In the genomic region with DNA sequence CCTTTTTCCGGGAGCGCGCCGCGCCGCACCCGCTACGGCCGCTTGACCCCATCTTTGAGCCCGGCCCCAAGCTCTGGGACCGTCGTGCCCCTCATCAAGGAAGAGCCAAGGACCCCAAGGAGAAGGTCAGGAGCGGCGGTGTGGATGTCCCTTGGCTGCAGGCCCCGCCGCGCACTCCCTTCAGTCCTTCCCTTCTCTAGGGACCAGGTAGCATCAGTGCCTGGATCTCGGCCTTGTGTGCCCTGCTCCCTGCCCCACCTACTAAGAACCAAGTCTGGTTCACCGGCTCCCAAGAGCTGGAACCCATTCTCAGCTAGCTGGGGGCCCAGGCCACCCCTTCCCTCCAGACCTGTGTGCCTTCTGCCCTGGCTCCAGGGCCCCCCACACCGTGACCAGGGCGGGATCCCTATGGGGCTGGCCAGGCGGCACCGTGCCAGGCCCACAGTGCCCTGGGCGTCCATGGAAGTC, we compare ENCODE assay signal across 8 cellular contexts.
DNase-seq lines count a peak whose midpoint lies in the region; ATAC-seq and TF ChIP-seq lines count a peak whose summit lies in the region.

No MANE protein-coding gene starts in this region.

- peaks cover 9% of the 10 kb centered on the region for H3K27me3 Mint-ChIP-seq in CD8-positive, alpha-beta T cell (ENCODE audit: low read depth)
- H3K27me3 Mint-ChIP-seq in endothelial cell (ENCODE audit: unreplicated experiment): peaks cover 2% of the 10 kb centered on the region
- peaks cover 5% of the 10 kb centered on the region for H3K27me3 Mint-ChIP-seq in nephron (ENCODE audit: low read depth)

- peaks cover 4% of the 10 kb centered on the region for H3K4me1 Mint-ChIP-seq in CD8-positive, alpha-beta T cell (ENCODE audit: low read depth)
- H3K4me1 Mint-ChIP-seq in endothelial cell (ENCODE audit: unreplicated experiment) (peaks cover 22% of the 10 kb centered on the region), nephron (peaks cover 49% of the 10 kb centered on the region)

- no peaks in the 10 kb centered on the region for H4K20me1 ChIP-seq in Karpas-422 (ENCODE audit: insufficient read depth, low read depth, low read length)

- H3K79me2 ChIP-seq in Karpas-422 (ENCODE audit: low read length): no peaks in the 10 kb centered on the region

- peak overlapping the region; percentile 67 for H3K4me3 Mint-ChIP-seq in CD8-positive, alpha-beta T cell
- H3K4me3 Mint-ChIP-seq in endothelial cell (ENCODE audit: unreplicated experiment) (peak overlapping the region; percentile 37), nephron (peak overlapping the region; percentile 66 to 76 (median 70))

- 0 out of 2 replicates have a peak overlapping the region, but pooled peaks have one; percentile 23 for H2AFZ ChIP-seq in Karpas-422 (ENCODE audit: low read length)

- H3K27me3 ChIP-seq in CD8-positive, alpha-beta T cell (ENCODE audit: insufficient read depth, low read length): no peaks in the 10 kb centered on the region
- H3K27me3 ChIP-seq in Karpas-422 (ENCODE audit: low read length): no peaks in the 10 kb centered on the region

- peak overlapping the region; percentile 63 for H3K9ac ChIP-seq in Karpas-422 (ENCODE audit: low read length)

- peak overlapping the region; percentile 74 for H3K4me2 ChIP-seq in Karpas-422 (ENCODE audit: low read depth, low read length, poor library complexity, severe bottlenecking)

- no peak overlapping the region for H3K27ac Mint-ChIP-seq in CD8-positive, alpha-beta T cell
- no peak overlapping the region for H3K27ac Mint-ChIP-seq in endothelial cell (ENCODE audit: unreplicated experiment)
- H3K27ac Mint-ChIP-seq in nephron: peak overlapping the region in 1 of 3 experiments; percentile 74

- intact Hi-C loops in CD8-positive, alpha-beta T cell (cut with DNase I, micrococcal nuclease): loop anchor here (1.0 to 10.0 kb wide), 7 partner anchors 161 to 816 kb away; partner anchors contain the start of gene TCF12 (in 2 of the 2)

- DNase-seq in CD8-positive, alpha-beta T cell: no peak
- DNase-seq in Karpas-422 (no peak), endothelial cell (ENCODE audit: low spot score) (no peak), SHP77 treated with DMSO at 0.1 percent for 48 hours (lab: John Stamatoyannopoulos, UW) (no peak), NOMO-1 treated with dmso at 0.1 percent for 144 hours (lab: John Stamatoyannopoulos, UW; ENCODE audit: unreplicated experiment) (no peak), NCI-H2171 (lab: John Stamatoyannopoulos, UW) (no peak)

- POLR2A ChIA-PET in CD8-positive, alpha-beta T cell (lab: Charles Lee): interaction anchor here (0.9 kb wide), 1 partner anchor 810 kb away, joined by 3 read pairs; no protein-coding TSS in a partner anchor

- ATAC-seq in CD8-positive, alpha-beta T cell: no peak
- no peak for ATAC-seq in HG02678 (IDR thresholded peaks at IDR 0.05; ENCODE audit: unreplicated experiment)

- no peaks in the 10 kb centered on the region for H3K9me3 Mint-ChIP-seq in CD8-positive, alpha-beta T cell
- no peaks in the 10 kb centered on the region for H3K9me3 Mint-ChIP-seq in endothelial cell (ENCODE audit: unreplicated experiment)
- H3K9me3 Mint-ChIP-seq in nephron: no peaks in the 10 kb centered on the region

- H3K36me3 Mint-ChIP-seq in CD8-positive, alpha-beta T cell: no peaks in the 10 kb centered on the region
- H3K36me3 Mint-ChIP-seq in endothelial cell (ENCODE audit: low read depth, unreplicated experiment) (no peaks in the 10 kb centered on the region), nephron (ENCODE audit: low read depth) (no peaks in the 10 kb centered on the region)

- no peak for TF ChIP-seq CTCF in CD8-positive, alpha-beta T cell (IDR thresholded peaks at IDR 0.05)
- TF ChIP-seq CTCF in endothelial cell (IDR thresholded peaks at IDR 0.05; ENCODE audit: unreplicated experiment): peak; percentile 9
- no peak for TF ChIP-seq CTCF in nephron (IDR thresholded peaks at IDR 0.05; ENCODE audit: unreplicated experiment in 3 of 3)

- no peak overlapping the region for H3K4me3 ChIP-seq in CD8-positive, alpha-beta T cell (ENCODE audit: low read depth, low read length)
- H3K4me3 ChIP-seq in Karpas-422 (ENCODE audit: low read length): peak overlapping the region; percentile 69

- CTCF ChIA-PET in CD8-positive, alpha-beta T cell (lab: Charles Lee): interaction anchor here (0.5 to 4.3 kb wide), 30 partner anchors 10 to 822 kb away, joined by 3 to 32 read pairs (median 4); partner anchors contain the start of gene TCF12

- no peaks in the 10 kb centered on the region for H3K4me1 ChIP-seq in CD8-positive, alpha-beta T cell (ENCODE audit: insufficient read depth, low read length)
- H3K4me1 ChIP-seq in Karpas-422 (ENCODE audit: low read length): peaks cover 13% of the 10 kb centered on the region

- no peak overlapping the region for H3K27ac ChIP-seq in CD8-positive, alpha-beta T cell (ENCODE audit: low read depth, low read length)
- no peak overlapping the region for H3K27ac ChIP-seq in Karpas-422 (ENCODE audit: low read length)

- H3K9me3 ChIP-seq in CD8-positive, alpha-beta T cell (ENCODE audit: low read length): no peaks in the 10 kb centered on the region
- no peaks in the 10 kb centered on the region for H3K9me3 ChIP-seq in Karpas-422 (ENCODE audit: low read length)

- H3K9me2 ChIP-seq in Karpas-422 (replicated peaks; ENCODE audit: insufficient read depth, low read length): no peaks in the 10 kb centered on the region

- H3K36me3 ChIP-seq in CD8-positive, alpha-beta T cell (ENCODE audit: insufficient read depth, low read length): no peaks in the 10 kb centered on the region
- H3K36me3 ChIP-seq in Karpas-422 (ENCODE audit: insufficient read depth, low read length): no peaks in the 10 kb centered on the region
